Comparison of ENCODE assay signal across 13 cellular contexts in genomic region chr3:38354588-38355344, GRCh38. TPM values are rescaled to one million over a fixed set of nuclear protein-coding genes. Genes with fewer than 3 reads are reported as not detected.
A peak's percentile ranks its signal among the peaks of the same experiment; 100 is the strongest.
DNase-seq lines count a peak whose midpoint lies in the region; ATAC-seq and TF ChIP-seq lines count a peak whose summit lies in the region.
"Had no signal": no experiment of that assay in that cellular context is flagged by ENCODE, and none has a peak within 500 bp of the region (broad histone marks: within the 10 kb centered on the region; RNA-seq: fewer than 3 reads in every experiment).

No MANE protein-coding gene starts in this region.

- in situ Hi-C loops in GM13977 (cut with MboI; ENCODE audit: low pct_unique_long_range_greater_than_20kb, low sequenced_read_pairs, unreplicated experiment): no loop called here

- DNase-seq in GDM1 (lab: John Stamatoyannopoulos, UW) (peak; percentile 3), MV-4-11 (lab: John Stamatoyannopoulos, UW) (peak; percentile 42), brain pericyte (ENCODE audit: low read depth, low spot score) (peak; percentile 10), mesenteric fat pad (ENCODE audit: low spot score) (peak; percentile 35), GM13977 (ENCODE audit: low spot score) (no peak)
- DNase-seq in stimulated activated naive CD4-positive, alpha-beta T cell (lab: John Stamatoyannopoulos, UW): no peak
- DNase-seq: activated CD8-positive, alpha-beta T cell treated with anti-CD3 and anti-CD28 coated beads, Interleukin-2, amount 10 ng/mL, durations not matched to agents 7 days and 5 days; activated naive CD8-positive, alpha-beta T cell treated with anti-CD3 and anti-CD28 coated beads, Interleukin-2, amount 10 ng/mL, durations not matched to agents 7 days and 5 days; NCI-H1436 treated with DMSO at 0.1 percent for 48 hours; ovary; SIG-M5 had no signal

- no peak for ATAC-seq in HG02970 (IDR thresholded peaks at IDR 0.05; ENCODE audit: low FRiP score, unreplicated experiment)
- no peak for ATAC-seq in HG03460 (IDR thresholded peaks at IDR 0.05; ENCODE audit: unreplicated experiment)
- ATAC-seq: activated CD8-positive, alpha-beta T cell treated with anti-CD3 and anti-CD28 coated beads, Interleukin-2, amount 10 ng/mL, durations not matched to agents 7 days and 5 days had no signal

- no peak for TF ChIP-seq CTCF in GM13977 (IDR thresholded peaks at IDR 0.05; ENCODE audit: extremely low read depth, insufficient read depth, missing control alignments)

RNA-seq across cellular contexts. Expression of gene XYLB, which starts 8.2 kb away (rescaled TPM):
- 5.2 TPM for total RNA-seq in mesenteric fat pad

Comparison
In these comparisons a context has a peak if more than half of its experiments do, and no peak if none do; other contexts are left out.
1. DNase-seq: peak in GDM1 (single experiment), MV-4-11 (single experiment), brain pericyte (single experiment) and mesenteric fat pad (single experiment); none in stimulated activated naive CD4-positive, alpha-beta T cell (0 of 6) and GM13977 (single experiment).